1 cellular context compared by ENCODE assay signal in genomic region chr5:142046191-142046590, GRCh38.
TF ChIP-seq lines count a peak whose summit lies in the region.

No MANE protein-coding gene starts in this region.

TF ChIP-seq in H1, 55 proteins besides CTCF, POLR2A, EP300 and RAD21:
- TF ChIP-seq RBBP5 (IDR thresholded peaks at IDR 0.05; ENCODE audit: borderline replicate concordance, low read depth, low read length) (no peak), HDAC6 (IDR thresholded peaks at IDR 0.05; ENCODE audit: low read depth, low read length) (no peak), CHD1 (IDR thresholded peaks at IDR 0.05; ENCODE audit: low read depth, low read length) (no peak), ASH2L (IDR thresholded peaks at IDR 0.05; ENCODE audit: low read length) (no peak), SP4 (IDR thresholded peaks at IDR 0.05; ENCODE audit: low read length) (no peak), NRF1 (IDR thresholded peaks at IDR 0.05; ENCODE audit: low read depth, low read length) (no peak), ZNF274 (IDR thresholded peaks at IDR 0.05; ENCODE audit: borderline replicate concordance, extremely low read depth, low read length) (no peak), CEBPB (IDR thresholded peaks at IDR 0.05; ENCODE audit: low read depth, low read length) (no peak), ATF3 (IDR thresholded peaks at IDR 0.05; ENCODE audit: insufficient read depth, low read depth, low read length) (no peak), CTBP2 (IDR thresholded peaks at IDR 0.05; ENCODE audit: borderline replicate concordance, insufficient read depth, insufficient read length, low read length) (no peak), TAF7 (optimal IDR thresholded peaks at IDR 0.05; ENCODE audit: borderline replicate concordance, low read depth, low read length) (no peak), EGR1 (IDR thresholded peaks at IDR 0.05; ENCODE audit: borderline replicate concordance, low read depth, low read length) (no peak)
